ENCODE assay signal across 25 cellular contexts in genomic region chr20:35023624-35024023, GRCh38.
"Had no signal": no experiment of that assay in that cellular context is flagged by ENCODE, and none has a peak within 500 bp of the region (broad histone marks: within the 10 kb centered on the region; RNA-seq: fewer than 3 reads in every experiment).

No MANE protein-coding gene starts in this region.

- H3K27ac ChIP-seq: coronary artery, heart left ventricle, left lung, parathyroid adenoma, sigmoid colon, skin epidermis, stomach, upper lobe of left lung, uterus had no signal

- H3K27me3 ChIP-seq: heart left ventricle, left lung, sigmoid colon, stomach, upper lobe of left lung, uterus had no signal

- DNase-seq: effector CD4-positive, alpha-beta T cell; endodermal cell; erythroblast; foreskin melanocyte; heart left ventricle; hippocampal formation; kidney glomerular epithelial cell; left lung; mesenchymal stem cell; midbrain; occipital lobe; psoas muscle; retina; sigmoid colon; stimulated activated CD4-positive, alpha-beta T cell treated with anti-CD3 and anti-CD28 coated beads, Interleukin-2, amount 100 ng/mL, for 24 hours; stimulated activated CD4-positive, alpha-beta T cell treated with anti-CD3 and anti-CD28 coated beads, Interleukin-4, amount 100 ng/mL, for 4 hours; stimulated activated naive CD4-positive, alpha-beta T cell; stomach; upper lobe of left lung; uterus had no signal

- H3K4me3 ChIP-seq: coronary artery, heart left ventricle, left lung, lung, psoas muscle, sigmoid colon, skin epidermis, stomach, upper lobe of left lung, uterus had no signal

- H3K36me3 ChIP-seq: uterus had no signal

- H3K9me3 Mint-ChIP-seq: endodermal cell, nephron had no signal

- H3K27ac Mint-ChIP-seq: endodermal cell, nephron had no signal

- H3K4me1 ChIP-seq: left lung, parathyroid adenoma, sigmoid colon, upper lobe of left lung, uterus had no signal

- H3K4me1 Mint-ChIP-seq: endodermal cell, nephron had no signal

- H3K4me3 Mint-ChIP-seq: endodermal cell, nephron had no signal

- ATAC-seq: heart left ventricle, left lung, psoas muscle had no signal

- H3K9me3 ChIP-seq: heart left ventricle, left lung, psoas muscle, sigmoid colon, stomach, upper lobe of left lung, uterus had no signal
